31 cellular contexts compared by ENCODE assay signal in genomic region chr3:27271890-27272289, GRCh38.
"Had no signal": no experiment of that assay in that cellular context is flagged by ENCODE, and none has a peak within 500 bp of the region (broad histone marks: within the 10 kb centered on the region; RNA-seq: fewer than 3 reads in every experiment).

No MANE protein-coding gene starts in this region.

- ATAC-seq: activated CD4-positive, alpha-beta T cell treated with anti-CD3 and anti-CD28 coated beads for 36 hours; activated CD4-positive, CD25-positive, alpha-beta regulatory T cell treated with anti-CD3 and anti-CD28 coated beads, Interleukin-2, amount 50 U/mL, for 24 hours; activated CD8-positive, alpha-beta memory T cell treated with anti-CD3 and anti-CD28 coated beads, Interleukin-2, amount 10 ng/mL, durations not matched to agents 7 days and 5 days; activated CD8-positive, alpha-beta T cell treated with anti-CD3 and anti-CD28 coated beads, Interleukin-2, amount 10 ng/mL, durations not matched to agents 7 days and 5 days; activated naive CD8-positive, alpha-beta T cell treated with anti-CD3 and anti-CD28 coated beads, Interleukin-2, amount 50 U/mL, for 24 hours; WTC11 had no signal

- H3K9me3 ChIP-seq: ascending aorta had no signal

- H3K27ac ChIP-seq: ascending aorta, cardiac muscle cell, WERI-Rb-1 had no signal

- H3K27me3 ChIP-seq: ascending aorta, cardiac muscle cell had no signal

- H3K4me1 ChIP-seq: ascending aorta had no signal

- DNase-seq: activated CD4-positive, alpha-beta memory T cell treated with anti-CD3 and anti-CD28 coated beads, Interleukin-2, amount 10 ng/mL, durations not matched to agents 7 days and 5 days; activated CD4-positive, alpha-beta T cell treated with anti-CD3 and anti-CD28 coated beads for 1 hour; activated CD4-positive, alpha-beta T cell treated with anti-CD3 and anti-CD28 coated beads for 36 hours; activated CD4-positive, alpha-beta T cell treated with anti-CD3 and anti-CD28 coated beads for 48 hours; activated CD4-positive, alpha-beta T cell treated with anti-CD3 and anti-CD28 coated beads, Interleukin-2, amount 10 ng/mL, durations not matched to agents 7 days and 5 days; activated CD4-positive, alpha-beta T cell treated with anti-CD3 and anti-CD28 coated beads, Interleukin-2, amount 50 U/mL, for 48 hours; activated CD4-positive, CD25-positive, alpha-beta regulatory T cell; activated CD8-positive, alpha-beta memory T cell treated with anti-CD3 and anti-CD28 coated beads for 24 hours; activated CD8-positive, alpha-beta memory T cell treated with anti-CD3 and anti-CD28 coated beads, Interleukin-2, amount 10 ng/mL, durations not matched to agents 7 days and 5 days; activated CD8-positive, alpha-beta memory T cell treated with anti-CD3 and anti-CD28 coated beads, Interleukin-2, amount 50 U/mL, for 48 hours; activated CD8-positive, alpha-beta T cell treated with anti-CD3 and anti-CD28 coated beads, Interleukin-2, amount 10 ng/mL, durations not matched to agents 7 days and 5 days; activated effector memory CD4-positive, alpha-beta T cell treated with Interleukin-2 at 50 U/mL for 16 hours; activated gamma-delta T cell; activated naive CD4-positive, alpha-beta T cell treated with anti-CD3 and anti-CD28 coated beads, Interleukin-2, amount 10 ng/mL, durations not matched to agents 7 days and 5 days; activated naive CD4-positive, alpha-beta T cell treated with Interleukin-2 at 50 U/mL for 16 hours; activated naive CD8-positive, alpha-beta T cell treated with anti-CD3 and anti-CD28 coated beads, Interleukin-2, amount 10 ng/mL, durations not matched to agents 7 days and 5 days; activated naive CD8-positive, alpha-beta T cell treated with anti-CD3 and anti-CD28 coated beads, Interleukin-2, amount 50 U/mL, for 24 hours; activated T-cell treated with anti-CD3 and anti-CD28 coated beads, Interleukin-2, amount 50 U/mL, for 24 hours; activated T-cell treated with anti-CD3 and anti-CD28 coated beads, Interleukin-2, amount 50 U/mL, for 48 hours; amygdala; anterior cingulate cortex; caudate nucleus; cerebellar nuclear complex; T-helper 1 cell; T-helper 2 cell; T-helper 9 cell; WERI-Rb-1 had no signal

- H3K36me3 ChIP-seq: ascending aorta, cardiac muscle cell, WERI-Rb-1 had no signal

- H3K4me3 ChIP-seq: ascending aorta, cardiac muscle cell had no signal
